In the genomic region with DNA sequence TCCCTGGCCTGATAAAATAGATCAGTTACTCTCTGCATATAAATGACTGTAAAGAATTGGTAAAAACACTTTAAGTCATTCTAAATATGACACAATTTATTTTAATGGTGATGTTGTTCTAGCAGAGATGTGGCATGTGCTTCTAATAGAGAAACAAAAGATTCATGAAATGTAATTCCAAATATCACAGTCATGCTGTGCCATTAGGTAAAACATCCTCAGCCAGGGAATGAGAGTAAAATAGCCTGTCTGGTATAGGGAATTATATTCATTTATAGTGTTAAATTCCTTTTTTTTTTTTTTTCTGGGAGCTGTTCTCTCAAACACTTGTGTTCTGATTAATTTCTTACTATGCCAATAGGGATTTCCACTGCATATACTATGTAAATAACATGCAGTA, we compare ENCODE assay signal across 25 cellular contexts.
"Had no signal": no experiment of that assay in that cellular context is flagged by ENCODE, and none has a peak within 500 bp of the region (broad histone marks: within the 10 kb centered on the region; RNA-seq: fewer than 3 reads in every experiment).

No MANE protein-coding gene starts in this region.

- DNase-seq: stimulated activated CD4-positive, alpha-beta T cell treated with anti-CD3 and anti-CD28 coated beads, Interleukin-2, amount 100 ng/mL, for 48 hours; stimulated activated CD4-positive, alpha-beta T cell treated with anti-CD3 and anti-CD28 coated beads, Interleukin-4, amount 100 ng/mL, for 1 hour; stimulated activated CD4-positive, alpha-beta T cell treated with anti-CD3 and anti-CD28 coated beads, Interleukin-4, amount 100 ng/mL, for 24 hours; stimulated activated CD4-positive, alpha-beta T cell treated with anti-CD3 and anti-CD28 coated beads, Interleukin-4, amount 100 ng/mL, for 4 hours; stimulated activated CD8-positive, alpha-beta memory T cell treated with anti-CD3 and anti-CD28 coated beads, Interleukin-4, amount 100 ng/mL, for 48 hours; stimulated activated naive B cell treated with anti-CD40 and anti-IgM and Interleukin-4, amounts not matched to agents 10 μg/mL and 1 μg/mL and 100 μg/mL, for 72 hours; stimulated activated naive CD4-positive, alpha-beta T cell; stimulated activated naive CD4-positive, alpha-beta T cell treated with Interleukin-2 at 50 U/mL for 16 hours; stimulated activated naive CD8-positive, alpha-beta T cell treated with anti-CD3 and anti-CD28 coated beads, Interleukin-15, amount 100 ng/mL, for 72 hours; stimulated activated naive CD8-positive, alpha-beta T cell treated with anti-CD3 and anti-CD28 coated beads, Interleukin-15, Interleukin-2, amounts not matched to agents 100 U/mL and 50 U/mL, for 24 hours; stomach; substantia nigra; testis; thyroid gland; tibial artery; transverse colon; trophoblast cell; upper lobe of left lung; upper lobe of right lung; uterus had no signal

- H3K4me3 ChIP-seq: stomach, suprapubic skin, testis, thoracic aorta, thyroid gland, tibial artery, tibial nerve, transverse colon, upper lobe of left lung, upper lobe of right lung, uterus, vagina had no signal

- FAIRE-seq: urothelium cell line had no signal

- H3K27me3 ChIP-seq: stomach, suprapubic skin, testis, thyroid gland, tibial artery, tibial nerve, transverse colon, upper lobe of left lung, upper lobe of right lung, uterus, vagina had no signal

- H3K9me3 ChIP-seq: stomach, suprapubic skin, testis, thoracic aorta, thyroid gland, tibial artery, tibial nerve, transverse colon, upper lobe of left lung, upper lobe of right lung, uterus, vagina had no signal

- H3K36me3 ChIP-seq: stomach, suprapubic skin, thoracic aorta, thyroid gland, tibial artery, tibial nerve, transverse colon, upper lobe of left lung, upper lobe of right lung, uterus, vagina had no signal

- H3K27ac ChIP-seq: stomach, suprapubic skin, testis, thoracic aorta, thyroid gland, tibial artery, tibial nerve, transverse colon, upper lobe of left lung, upper lobe of right lung, uterus, vagina had no signal
